Comparison of ENCODE assay signal across 8 cellular contexts in genomic region chr21:28745131-28746055, GRCh38.
DNase-seq lines count a peak whose midpoint lies in the region; ATAC-seq, FAIRE-seq and TF ChIP-seq lines count a peak whose summit lies in the region.

No MANE protein-coding gene starts in this region.

- H3K27ac ChIP-seq in SK-N-MC (no peak overlapping the region), pancreas (peak overlapping the region in 1 of 4 donors; percentile 40), thyroid gland (peak overlapping the region in 2 of 3 donors; percentile 34 to 56)

- H3K9me3 ChIP-seq in SK-N-MC (ENCODE audit: low read depth, low read length): no peaks in the 10 kb centered on the region
- no peaks in the 10 kb centered on the region for H3K9me3 ChIP-seq in pancreas
- no peaks in the 10 kb centered on the region for H3K9me3 ChIP-seq in thyroid gland

- WGBS in pancreas, 2 donors: 4 to 5% methylated on average over 16 of the region's 16 CpGs
- WGBS in thyroid gland, 2 donors: 3% methylated on average over 16 of the region's 16 CpGs

- TF ChIP-seq POLR2A in thyroid gland (IDR thresholded peaks at IDR 0.05): no peak

- H3K4me3 ChIP-seq in GM06990 (replicated peaks; ENCODE audit: low read depth, low read length) (peak overlapping the region; percentile 27; the same call in 1 of the 2 replicates), SK-N-MC (peak overlapping the region; percentile 82), pancreas (peak overlapping the region; percentile 6 to 50 (median 23)), thyroid gland (replicated peaks in 1 of 3) (peak overlapping the region in 2 of 3 donors; percentile 1 to 23)

- H3K27me3 ChIP-seq in GM06990 (replicated peaks; ENCODE audit: control insufficient read depth, insufficient read depth, low read length) (no peaks in the 10 kb centered on the region), pancreas (no peaks in the 10 kb centered on the region), thyroid gland (no peaks in the 10 kb centered on the region)

- peak overlapping the region; percentile 65 for H3K9ac ChIP-seq in SK-N-MC (ENCODE audit: insufficient read length)

- no peaks in the 10 kb centered on the region for H3K27me3 Mint-ChIP-seq in activated naive CD8-positive, alpha-beta T cell treated with anti-CD3 and anti-CD28 coated beads for 36 hours

- peaks cover 3% of the 10 kb centered on the region for H3K36me3 Mint-ChIP-seq in activated naive CD8-positive, alpha-beta T cell treated with anti-CD3 and anti-CD28 coated beads for 36 hours

- no peaks in the 10 kb centered on the region for H3K4me1 Mint-ChIP-seq in activated naive CD8-positive, alpha-beta T cell treated with anti-CD3 and anti-CD28 coated beads for 36 hours

- no peak overlapping the region for H3K4me3 Mint-ChIP-seq in activated naive CD8-positive, alpha-beta T cell treated with anti-CD3 and anti-CD28 coated beads for 36 hours

- H3K27ac Mint-ChIP-seq in activated naive CD8-positive, alpha-beta T cell treated with anti-CD3 and anti-CD28 coated beads for 36 hours: no peak overlapping the region

- peak; percentile 89 for TF ChIP-seq CTCF in GM06990 (IDR thresholded peaks at IDR 0.05; ENCODE audit: insufficient read depth, low read length, poor library complexity, severe bottlenecking)
- TF ChIP-seq CTCF in pancreas (IDR thresholded peaks at IDR 0.05): peak; percentile 73 to 85 (median 76)
- peak; percentile 77 to 100 (median 94) for TF ChIP-seq CTCF in thyroid gland (IDR thresholded peaks at IDR 0.05)

- H3K9me3 Mint-ChIP-seq in activated naive CD8-positive, alpha-beta T cell treated with anti-CD3 and anti-CD28 coated beads for 36 hours: no peaks in the 10 kb centered on the region

- ATAC-seq in HG02571 (IDR thresholded peaks at IDR 0.05; ENCODE audit: unreplicated experiment) (peak; percentile 84), pancreas (peak; percentile 94 to 98 (median 96))

- H3K36me3 ChIP-seq in GM06990 (ENCODE audit: control insufficient read depth, insufficient read depth, low read length): no peaks in the 10 kb centered on the region
- no peaks in the 10 kb centered on the region for H3K36me3 ChIP-seq in SK-N-MC (ENCODE audit: insufficient read depth, low read length)
- no peaks in the 10 kb centered on the region for H3K36me3 ChIP-seq in pancreas
- H3K36me3 ChIP-seq in thyroid gland: no peaks in the 10 kb centered on the region

- H3K4me1 ChIP-seq in pancreas (peaks cover 0 to 3% (median 0%) of the 10 kb centered on the region in 3 donors), thyroid gland (peaks cover 6% of the 10 kb centered on the region in 2 donors)

- intact Hi-C loops in head of caudate nucleus (cut with DNase I): loop anchor here (10.0 kb wide), 2 partner anchors 221 to 1901 kb away; partner anchors contain the start of gene ADAMTS1
- intact Hi-C loops in pancreas (cut with DNase I): loop anchor here in 2 of 3 donors (10.0 kb wide), 2 partner anchors 401 to 1891 kb away; no protein-coding TSS in a partner anchor
- intact Hi-C loops in thyroid gland (cut with DNase I): loop anchor here (10.0 kb wide), 2 partner anchors 231 to 671 kb away; no protein-coding TSS in a partner anchor

- FAIRE-seq in pancreas (lab: Jason Lieb, UNC): peak; percentile 87

- DNase-seq in GM06990 (ENCODE audit: extremely low read depth, insufficient read length) (peak; percentile 22), NAMALWA (ENCODE audit: low spot score) (peak; percentile 86), SK-N-MC (ENCODE audit: low read depth, low spot score) (peak; percentile 84), head of caudate nucleus (peak; percentile 41 to 92 (median 82)), pancreas (peak; percentile 60 to 82 (median 68)), thyroid gland (peak; percentile 68 to 77)
- DNase-seq in activated naive CD8-positive, alpha-beta T cell treated with anti-CD3 and anti-CD28 coated beads for 36 hours: peak; percentile 59

Comparison
In these comparisons a context has a peak if more than half of its experiments do, and no peak if none do; other contexts are left out.
1. DNase-seq: peak in every context shown above with its lines; median percentile 86 in NAMALWA; 84 in SK-N-MC; 82 in head of caudate nucleus; 72 in thyroid gland; 68 in pancreas; 59 in activated naive CD8-positive, alpha-beta T cell treated with anti-CD3 and anti-CD28 coated beads for 36 hours; 22 in GM06990.
2. H3K4me3 ChIP-seq: peak in every context shown above with its lines; median percentile 82 in SK-N-MC; 27 in GM06990; 23 in pancreas; 12 in thyroid gland.